Comparison of ENCODE assay signal across 27 cellular contexts in the genomic region with DNA sequence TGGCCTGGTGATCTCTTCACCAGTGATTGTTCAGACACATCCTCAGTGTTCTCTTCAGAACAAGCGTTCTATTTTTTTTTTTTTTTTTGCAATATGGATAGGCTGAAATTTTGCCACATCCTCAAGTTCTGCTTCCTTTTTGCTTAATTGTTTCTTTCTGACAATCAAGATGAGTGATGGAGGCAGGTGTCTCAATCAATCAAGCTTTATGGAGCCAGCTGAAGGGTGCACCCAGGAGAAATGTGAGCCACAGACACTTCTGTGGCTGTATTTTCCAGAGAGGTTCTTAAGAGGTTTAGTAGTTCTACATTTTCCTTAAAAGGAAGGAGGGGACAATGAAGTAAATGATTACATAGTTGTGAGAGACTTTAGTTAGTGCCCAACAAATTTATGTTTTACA.
"Had no signal": no experiment of that assay in that cellular context is flagged by ENCODE, and none has a peak within 500 bp of the region (broad histone marks: within the 10 kb centered on the region; RNA-seq: fewer than 3 reads in every experiment).

No MANE protein-coding gene starts in this region.

- DNase-seq: activated CD4-positive, alpha-beta memory T cell treated with anti-CD3 and anti-CD28 coated beads for 36 hours; activated CD4-positive, alpha-beta T cell treated with anti-CD3 and anti-CD28 coated beads, Interleukin-2, amount 10 ng/mL, durations not matched to agents 24 days and 14 days; activated CD4-positive, CD25-positive, alpha-beta regulatory T cell treated with anti-CD3 and anti-CD28 coated beads, Interleukin-2, amount 50 U/mL, for 72 hours; activated CD8-positive, alpha-beta memory T cell treated with anti-CD3 and anti-CD28 coated beads, Interleukin-2, amount 50 U/mL, for 4 hours; activated effector memory CD4-positive, alpha-beta T cell treated with anti-CD3 and anti-CD28 coated beads, Interleukin-2, amount 50 U/mL, for 16 hours; activated naive CD4-positive, alpha-beta T cell treated with anti-CD3 and anti-CD28 coated beads for 36 hours; activated naive CD8-positive, alpha-beta T cell treated with anti-CD3 and anti-CD28 coated beads for 36 hours; activated T-cell treated with anti-CD3 and anti-CD28 coated beads, Interleukin-2, amount 50 U/mL, for 1 hour; adrenal gland; aorta; body of pancreas; dermis blood vessel endothelial cell; effector CD8-positive, alpha-beta T cell; erythroblast; gastrocnemius medialis; glutamatergic neuron; left lung; lower lobe of right lung; mucosa of descending colon; nucleus accumbens; psoas muscle; sigmoid colon; stimulated activated CD4-positive, alpha-beta T cell treated with anti-CD3 and anti-CD28 coated beads, Interleukin-1b, Interleukin-23, amount 100 ng/mL, for 48 hours; stimulated activated naive B cell treated with anti-CD40 and anti-IgM and Interleukin-4, amounts not matched to agents 10 μg/mL and 1 μg/mL and 100 μg/mL, for 72 hours; stomach; thyroid gland; upper lobe of left lung had no signal

- ATAC-seq: body of pancreas; gastrocnemius medialis; left lung; lower lobe of right lung; mucosa of descending colon; psoas muscle; stimulated activated naive B cell treated with anti-CD40 and anti-IgM and Interleukin-4, amounts not matched to agents 10 μg/mL and 1 μg/mL and 100 μg/mL, for 72 hours had no signal
